17 cellular contexts compared by ENCODE assay signal in the genomic region with DNA sequence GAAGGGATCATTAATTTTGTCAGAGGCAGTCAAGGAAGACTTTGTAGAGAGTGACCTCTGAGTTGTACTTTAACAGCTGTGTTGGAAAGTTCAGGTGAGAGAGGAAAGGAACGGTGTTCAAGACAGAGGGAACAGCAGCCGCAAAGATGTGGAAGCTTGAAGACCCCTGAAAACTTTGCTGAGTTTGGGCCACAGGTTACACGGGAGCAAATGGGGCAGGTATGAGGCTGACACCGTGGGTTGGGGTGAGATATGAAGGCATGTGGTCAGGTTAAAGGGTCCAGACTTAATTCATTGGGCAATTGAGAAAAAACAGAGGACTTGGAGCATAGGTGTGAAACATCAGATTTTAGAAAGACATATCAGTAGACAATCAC.
DNase-seq lines count a peak whose midpoint lies in the region; ATAC-seq, FAIRE-seq and TF ChIP-seq lines count a peak whose summit lies in the region.
"Had no signal": no experiment of that assay in that cellular context is flagged by ENCODE, and none has a peak within 500 bp of the region (broad histone marks: within the 10 kb centered on the region; RNA-seq: fewer than 3 reads in every experiment).

No MANE protein-coding gene starts in this region.

- ATAC-seq in GM21526 (IDR thresholded peaks at IDR 0.05; ENCODE audit: low FRiP score, unreplicated experiment): peak; percentile 22
- no peak for ATAC-seq in psoas muscle
- no peak for ATAC-seq in HG03460 (IDR thresholded peaks at IDR 0.05; ENCODE audit: unreplicated experiment)
- ATAC-seq: CD8-positive, alpha-beta T cell had no signal

- H3K4me1 ChIP-seq in BLaER1 treated with 17β-estradiol and CSF1 and Interleukin-3, amounts not matched to agents 10 nM and 100 nM: peaks cover 15 to 30% (median 20%) of the 10 kb centered on the region in 10 experiments
- H3K4me1 ChIP-seq in psoas muscle (peaks cover 68% of the 10 kb centered on the region), adrenal gland (replicated peaks in 1 of 2) (peaks cover 0 to 30% of the 10 kb centered on the region in 2 donors)

- H3K27me3 ChIP-seq in BLaER1 treated with 17β-estradiol and CSF1 and Interleukin-3, amounts not matched to agents 10 nM and 100 nM: peaks cover 0 to 6% (median 0%) of the 10 kb centered on the region in 11 experiments; a peak in 3 of 22 replicates
- no peaks in the 10 kb centered on the region for H3K27me3 ChIP-seq in bronchial epithelial cell (ENCODE audit: control insufficient read depth, insufficient read depth, low read length)
- H3K27me3 ChIP-seq in psoas muscle (ENCODE audit: insufficient read depth in 3 of 3, low read length in 2 of 3): no peaks in the 10 kb centered on the region
- H3K27me3 ChIP-seq in adrenal gland: no peaks in the 10 kb centered on the region
- H3K27me3 ChIP-seq: Peyer's patch had no signal

- WGBS in psoas muscle, 3 donors: 78 to 83% (median 83%) methylated on average over 4 of the region's 4 CpGs
- WGBS in adrenal gland, 4 donors: 76 to 94% (median 80%) methylated on average over 4 of the region's 4 CpGs

- no peak overlapping the region for H3K9ac ChIP-seq in BLaER1 treated with 17β-estradiol and CSF1 and Interleukin-3, amounts not matched to agents 10 nM and 100 nM

- peak overlapping the region in 7 of 11 experiments; percentile 5 to 60 (median 36); a peak in 8 of 22 replicates for H3K27ac ChIP-seq in BLaER1 treated with 17β-estradiol and CSF1 and Interleukin-3, amounts not matched to agents 10 nM and 100 nM
- peak overlapping the region; percentile 90 for H3K27ac ChIP-seq in psoas muscle
- H3K27ac ChIP-seq in adrenal gland: no peak overlapping the region

- H3K4me3 ChIP-seq in BLaER1 treated with 17β-estradiol and CSF1 and Interleukin-3, amounts not matched to agents 10 nM and 100 nM: no peak overlapping the region
- H3K4me3 ChIP-seq in bronchial epithelial cell (ENCODE audit: low read depth, low read length) (no peak overlapping the region), psoas muscle (no peak overlapping the region), adrenal gland (no peak overlapping the region)
- H3K4me3 ChIP-seq: Peyer's patch had no signal

- DNase-seq in bronchial epithelial cell (ENCODE audit: low read depth) (no peak), psoas muscle (no peak), pons (ENCODE audit: low spot score) (no peak), adrenal gland (no peak)
- DNase-seq: activated B cell treated with CpG ODN at 0.5 μM for 24 hours; activated T-cell treated with anti-CD3 and anti-CD28 coated beads, Interleukin-2, amount 50 U/mL, for 1 hour; CD8-positive, alpha-beta T cell; effector CD4-positive, alpha-beta T cell; GOT3; Karpas-422; NCI-H524 treated with DMSO at 0.1 percent for 48 hours; Peyer's patch; posterior cingulate gyrus had no signal

- 0 out of 22 replicates have a peak, but pooled peaks cover 0 to 8% (median 0%) of the 10 kb centered on the region in 11 experiments for H3K9me3 ChIP-seq in BLaER1 treated with 17β-estradiol and CSF1 and Interleukin-3, amounts not matched to agents 10 nM and 100 nM (replicated peaks in 1 of 11)
- H3K9me3 ChIP-seq in psoas muscle (no peaks in the 10 kb centered on the region), adrenal gland (replicated peaks in 1 of 3) (no peaks in the 10 kb centered on the region)
- H3K9me3 ChIP-seq: Peyer's patch had no signal

- peak; percentile 18 for FAIRE-seq in bronchial epithelial cell (lab: Jason Lieb, UNC)
- FAIRE-seq: G401.6 had no signal

- TF ChIP-seq CTCF in bronchial epithelial cell (IDR thresholded peaks at IDR 0.05; ENCODE audit: insufficient read depth, low read length, severe bottlenecking) (no peak), psoas muscle (IDR thresholded peaks at IDR 0.05) (no peak), adrenal gland (IDR thresholded peaks at IDR 0.05) (no peak)

- no peaks in the 10 kb centered on the region for H4K20me1 ChIP-seq in BLaER1 treated with 17β-estradiol and CSF1 and Interleukin-3, amounts not matched to agents 10 nM and 100 nM

- intact Hi-C loops in psoas muscle (cut with DNase I) (loop anchor here (2.0 to 10.0 kb wide), 3 partner anchors 29 to 133 kb away; no protein-coding TSS in a partner anchor), adrenal gland (cut with DNase I) (no loop called here)

- H3K4me2 ChIP-seq in BLaER1 treated with 17β-estradiol and CSF1 and Interleukin-3, amounts not matched to agents 10 nM and 100 nM: peak overlapping the region; percentile 4 to 72 (median 55); a peak in 20 of 22 replicates

- no peak for TF ChIP-seq POLR2A in adrenal gland (IDR thresholded peaks at IDR 0.05)

- H3K36me3 ChIP-seq in BLaER1 treated with 17β-estradiol and CSF1 and Interleukin-3, amounts not matched to agents 10 nM and 100 nM: no peaks in the 10 kb centered on the region
- H3K36me3 ChIP-seq in bronchial epithelial cell (ENCODE audit: control insufficient read depth, insufficient read depth, low read length) (no peaks in the 10 kb centered on the region), psoas muscle (ENCODE audit: insufficient read depth in 1 of 2, low read depth in 1 of 2) (no peaks in the 10 kb centered on the region), adrenal gland (replicated peaks in 1 of 2) (no peaks in the 10 kb centered on the region)
- H3K36me3 ChIP-seq: Peyer's patch had no signal

Comparison
In these comparisons a context has a peak if more than half of its experiments do, and no peak if none do; other contexts are left out.
1. H3K27ac ChIP-seq: peak in BLaER1 treated with 17β-estradiol and CSF1 and Interleukin-3, amounts not matched to agents 10 nM and 100 nM (7 of 11) and psoas muscle (single experiment); none in adrenal gland (0 of 5).
2. intact Hi-C loops: an anchor here in psoas muscle (2.0 to 10.0 kb wide); none called in adrenal gland.